Comparison of ENCODE assay signal across 11 cellular contexts in the genomic region with DNA sequence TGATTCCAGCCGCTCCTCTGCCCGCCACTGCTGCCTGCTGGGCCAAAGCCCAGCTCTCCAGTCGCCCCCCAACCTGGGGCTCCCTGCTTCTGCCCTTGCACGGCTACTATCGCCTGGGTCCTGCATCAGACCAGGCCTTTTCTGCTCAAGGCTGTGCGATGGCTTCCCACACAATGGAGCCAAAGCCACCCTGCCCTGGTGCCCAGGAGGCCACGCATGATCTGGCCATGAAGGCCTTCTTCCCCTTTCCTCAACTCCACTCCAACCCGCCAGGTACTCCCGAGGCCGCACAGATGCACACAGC. TPM values are rescaled to one million over a fixed set of nuclear protein-coding genes. Genes with fewer than 3 reads are reported as not detected.
DNase-seq lines count a peak whose midpoint lies in the region; ATAC-seq and TF ChIP-seq lines count a peak whose summit lies in the region.
"Had no signal": no experiment of that assay in that cellular context is flagged by ENCODE, and none has a peak within 500 bp of the region (broad histone marks: within the 10 kb centered on the region; RNA-seq: fewer than 3 reads in every experiment).

No MANE protein-coding gene starts in this region.

- H3K27ac Mint-ChIP-seq in CD14-positive monocyte: peak overlapping the region; percentile 90 to 96 (median 94)
- H3K27ac Mint-ChIP-seq in activated naive CD8-positive, alpha-beta T cell treated with anti-CD3 and anti-CD28 coated beads, Interleukin-2, amount 10 ng/mL, durations not matched to agents 7 days and 5 days: peak overlapping the region; percentile 86
- H3K27ac Mint-ChIP-seq in nephron progenitor cell: peak overlapping the region; percentile 96

- POLR2A ChIA-PET in activated naive CD8-positive, alpha-beta T cell treated with anti-CD3 and anti-CD28 coated beads, Interleukin-2, amount 10 ng/mL, durations not matched to agents 7 days and 5 days (lab: Charles Lee): interaction anchor here (0.5 to 1.6 kb wide), 3 partner anchors 9 to 440 kb away, joined by 4 to 5 read pairs (median 4); a partner anchor contains a TSS

- 92% methylated on average over 10 of the region's 10 CpGs for WGBS in prostate gland

- no peaks in the 10 kb centered on the region for H3K9me3 Mint-ChIP-seq in CD14-positive monocyte
- H3K9me3 Mint-ChIP-seq in activated naive CD8-positive, alpha-beta T cell treated with anti-CD3 and anti-CD28 coated beads, Interleukin-2, amount 10 ng/mL, durations not matched to agents 7 days and 5 days: no peaks in the 10 kb centered on the region
- no peaks in the 10 kb centered on the region for H3K9me3 Mint-ChIP-seq in nephron progenitor cell

- H3K27ac ChIP-seq in HL-60 (replicated peaks) (peak overlapping the region; percentile 59), prostate gland (no peak overlapping the region)
- H3K27ac ChIP-seq: SK-N-MC had no signal

- H3K4me1 ChIP-seq in prostate gland (replicated peaks): no peaks in the 10 kb centered on the region

- no peak for DNase-seq in CD14-positive monocyte (ENCODE audit: low spot score)
- no peak for DNase-seq in HL-60 (ENCODE audit: low read depth in 1 of 2, low spot score in 1 of 2)
- no peak for DNase-seq in activated naive CD8-positive, alpha-beta T cell treated with anti-CD3 and anti-CD28 coated beads, Interleukin-2, amount 10 ng/mL, durations not matched to agents 7 days and 5 days
- DNase-seq in nephron progenitor cell: no peak
- DNase-seq in DMS79 (lab: John Stamatoyannopoulos, UW): no peak
- DNase-seq in prostate gland (ENCODE audit: low spot score): no peak
- DNase-seq: mesendoderm, NCI-H1105 had no signal

- H3K27me3 Mint-ChIP-seq in CD14-positive monocyte (ENCODE audit: low read depth in 3 of 3): peaks cover 0 to 2% (median 0%) of the 10 kb centered on the region in 3 donors
- no peaks in the 10 kb centered on the region for H3K27me3 Mint-ChIP-seq in activated naive CD8-positive, alpha-beta T cell treated with anti-CD3 and anti-CD28 coated beads, Interleukin-2, amount 10 ng/mL, durations not matched to agents 7 days and 5 days
- no peaks in the 10 kb centered on the region for H3K27me3 Mint-ChIP-seq in nephron progenitor cell (ENCODE audit: low read depth, poor library complexity)

- H3K36me3 ChIP-seq in prostate gland: peaks cover 5 to 11% of the 10 kb centered on the region in 2 donors

- intact Hi-C loops in CD14-positive monocyte (cut with micrococcal nuclease) (no loop called here), prostate gland (cut with DNase I) (no loop called here)

- TF ChIP-seq CTCF in CD14-positive monocyte (IDR thresholded peaks at IDR 0.05): no peak
- no peak for TF ChIP-seq CTCF in HL-60 (IDR thresholded peaks at IDR 0.05; ENCODE audit: insufficient read depth, low read length)
- TF ChIP-seq CTCF in nephron progenitor cell (IDR thresholded peaks at IDR 0.05): no peak
- no peak for TF ChIP-seq CTCF in prostate gland (IDR thresholded peaks at IDR 0.05)

- no peak for ATAC-seq in activated naive CD8-positive, alpha-beta T cell treated with anti-CD3 and anti-CD28 coated beads, Interleukin-2, amount 10 ng/mL, durations not matched to agents 7 days and 5 days (ENCODE audit: low read depth)
- no peak for ATAC-seq in HG03139 (IDR thresholded peaks at IDR 0.05; ENCODE audit: unreplicated experiment)
- ATAC-seq: gastroesophageal sphincter had no signal

- TF ChIP-seq POLR2A in prostate gland (IDR thresholded peaks at IDR 0.05): no peak

- H3K4me1 Mint-ChIP-seq in CD14-positive monocyte (peaks cover 51% of the 10 kb centered on the region), nephron progenitor cell (peaks cover 15% of the 10 kb centered on the region)
- H3K4me1 Mint-ChIP-seq in activated naive CD8-positive, alpha-beta T cell treated with anti-CD3 and anti-CD28 coated beads, Interleukin-2, amount 10 ng/mL, durations not matched to agents 7 days and 5 days: peaks cover 22% of the 10 kb centered on the region

- H3K4me3 ChIP-seq in HL-60 (replicated peaks; ENCODE audit: insufficient read depth, low read length): no peak overlapping the region
- no peak overlapping the region for H3K4me3 ChIP-seq in prostate gland
- H3K4me3 ChIP-seq: gastroesophageal sphincter, SK-N-MC had no signal

- no peaks in the 10 kb centered on the region for H3K9me3 ChIP-seq in prostate gland
- H3K9me3 ChIP-seq: gastroesophageal sphincter had no signal

- H3K4me3 Mint-ChIP-seq in CD14-positive monocyte: peak overlapping the region in 1 of 2 donors; percentile 73
- peak overlapping the region; percentile 34 for H3K4me3 Mint-ChIP-seq in activated naive CD8-positive, alpha-beta T cell treated with anti-CD3 and anti-CD28 coated beads, Interleukin-2, amount 10 ng/mL, durations not matched to agents 7 days and 5 days
- no peak overlapping the region for H3K4me3 Mint-ChIP-seq in nephron progenitor cell

- no peaks in the 10 kb centered on the region for H3K27me3 ChIP-seq in HL-60 (ENCODE audit: insufficient read depth, poor library complexity, severe bottlenecking)
- no peaks in the 10 kb centered on the region for H3K27me3 ChIP-seq in prostate gland (replicated peaks; ENCODE audit: insufficient read depth)
- H3K27me3 ChIP-seq: gastroesophageal sphincter had no signal

- H3K36me3 Mint-ChIP-seq in CD14-positive monocyte (peaks cover 57 to 83% of the 10 kb centered on the region in 2 donors), nephron progenitor cell (ENCODE audit: low read depth) (peaks cover 27% of the 10 kb centered on the region)
- H3K36me3 Mint-ChIP-seq in activated naive CD8-positive, alpha-beta T cell treated with anti-CD3 and anti-CD28 coated beads, Interleukin-2, amount 10 ng/mL, durations not matched to agents 7 days and 5 days: peaks cover 32% of the 10 kb centered on the region

RNA-seq across cellular contexts. Expression of a gene that starts 45.8 kb away (rescaled TPM):
- polyA plus RNA-seq in CD14-positive monocyte: 10 to 100 TPM; 27.9 to 29.1 TPM
- 100 to 1,000 TPM; 101 to 115 TPM for total RNA-seq in activated naive CD8-positive, alpha-beta T cell treated with anti-CD3 and anti-CD28 coated beads, Interleukin-2, amount 10 ng/mL, durations not matched to agents 7 days and 5 days
- total RNA-seq in prostate gland: 100 to 1,000 TPM; 148 to 155 TPM
